ENCODE assay signal across 27 cellular contexts in the genomic region with DNA sequence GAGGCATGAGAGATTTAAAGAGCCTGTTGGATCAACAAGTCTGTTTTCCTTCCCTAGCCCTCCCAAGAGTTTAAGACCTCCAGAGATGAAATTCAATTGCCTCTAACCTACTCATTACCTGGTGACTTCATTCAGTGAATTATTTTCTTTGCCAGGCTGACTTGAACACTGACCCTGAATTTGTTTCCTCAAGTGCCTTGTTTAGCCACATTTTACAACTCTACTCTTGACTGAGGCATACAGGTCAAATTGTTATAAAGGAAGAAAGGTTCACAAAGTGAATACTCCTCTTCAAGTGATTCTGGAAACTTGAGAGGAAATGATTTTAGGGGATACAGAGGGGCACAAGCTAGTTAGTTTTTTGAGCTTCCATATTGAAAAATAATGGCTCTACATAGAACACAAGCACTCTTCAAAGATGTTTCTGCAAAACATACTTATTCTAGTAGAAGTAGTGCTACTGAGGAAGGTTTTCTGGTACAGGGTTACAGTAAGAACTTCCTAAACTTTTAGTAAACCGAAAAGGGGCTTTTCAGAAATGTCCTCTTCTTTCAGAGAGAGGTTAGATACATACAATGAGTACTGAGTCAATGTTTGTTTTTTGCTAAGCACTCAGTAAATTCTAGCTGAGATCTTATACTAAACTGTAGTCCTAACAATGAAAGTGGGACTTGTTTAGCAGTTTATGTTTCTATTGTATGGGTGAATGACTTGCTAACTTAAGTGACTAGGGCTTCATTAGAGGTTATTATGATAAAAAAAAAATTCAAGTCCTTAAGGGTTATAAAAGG.
"Had no signal": no experiment of that assay in that cellular context is flagged by ENCODE, and none has a peak within 500 bp of the region (broad histone marks: within the 10 kb centered on the region; RNA-seq: fewer than 3 reads in every experiment).

No MANE protein-coding gene starts in this region.

- H3K9me3 ChIP-seq: heart left ventricle, lower lobe of right lung, ovary, right lobe of liver had no signal

- ATAC-seq: activated CD4-positive, CD25-positive, alpha-beta regulatory T cell treated with anti-CD3 and anti-CD28 coated beads, Interleukin-2, amount 50 U/mL, for 24 hours; activated CD8-positive, alpha-beta memory T cell treated with anti-CD3 and anti-CD28 coated beads, Interleukin-2, amount 10 ng/mL, durations not matched to agents 7 days and 5 days; activated CD8-positive, alpha-beta T cell treated with anti-CD3 and anti-CD28 coated beads, Interleukin-2, amount 10 ng/mL, durations not matched to agents 7 days and 5 days; activated naive CD8-positive, alpha-beta T cell treated with anti-CD3 and anti-CD28 coated beads, Interleukin-2, amount 50 U/mL, for 24 hours; esophagus mucosa; foreskin keratinocyte; heart left ventricle; left lobe of liver; right lobe of liver; stimulated activated naive CD8-positive, alpha-beta T cell treated with anti-CD3 and anti-CD28 coated beads, Interleukin-15, amount 100 ng/mL, for 72 hours had no signal

- H3K4me3 ChIP-seq: heart left ventricle, lower lobe of right lung, ovary, right lobe of liver had no signal

- H3K27ac Mint-ChIP-seq: activated CD4-positive, alpha-beta T cell treated with anti-CD3 and anti-CD28 coated beads, Interleukin-2, amount 10 ng/mL, durations not matched to agents 24 days and 14 days; activated CD8-positive, alpha-beta memory T cell treated with anti-CD3 and anti-CD28 coated beads, Interleukin-2, amount 10 ng/mL, durations not matched to agents 7 days and 5 days; activated CD8-positive, alpha-beta T cell treated with anti-CD3 and anti-CD28 coated beads, Interleukin-2, amount 10 ng/mL, durations not matched to agents 7 days and 5 days; activated naive CD4-positive, alpha-beta T cell treated with anti-CD3 and anti-CD28 coated beads, Interleukin-2, amount 50 U/mL, for 24 hours; activated naive CD8-positive, alpha-beta T cell treated with anti-CD3 and anti-CD28 coated beads, Interleukin-2, amount 50 U/mL, for 24 hours; endodermal cell; progenitor cell of endocrine pancreas; stimulated activated naive CD8-positive, alpha-beta T cell treated with anti-CD3 and anti-CD28 coated beads, Interleukin-15, amount 100 ng/mL, for 72 hours; type B pancreatic cell had no signal

- H3K27ac ChIP-seq: foreskin keratinocyte, heart left ventricle, lower lobe of right lung, ovary, right lobe of liver, WERI-Rb-1 had no signal

- H3K27me3 Mint-ChIP-seq: activated CD4-positive, alpha-beta T cell treated with anti-CD3 and anti-CD28 coated beads, Interleukin-2, amount 10 ng/mL, durations not matched to agents 24 days and 14 days; activated CD8-positive, alpha-beta memory T cell treated with anti-CD3 and anti-CD28 coated beads, Interleukin-2, amount 10 ng/mL, durations not matched to agents 7 days and 5 days; activated naive CD4-positive, alpha-beta T cell treated with anti-CD3 and anti-CD28 coated beads, Interleukin-2, amount 50 U/mL, for 24 hours; activated naive CD8-positive, alpha-beta T cell treated with anti-CD3 and anti-CD28 coated beads, Interleukin-2, amount 50 U/mL, for 24 hours; stimulated activated naive CD8-positive, alpha-beta T cell treated with anti-CD3 and anti-CD28 coated beads, Interleukin-15, amount 100 ng/mL, for 72 hours had no signal

- H3K36me3 ChIP-seq: heart left ventricle, lower lobe of right lung, ovary, right lobe of liver, WERI-Rb-1 had no signal

- H3K4me3 Mint-ChIP-seq: activated CD4-positive, alpha-beta T cell treated with anti-CD3 and anti-CD28 coated beads, Interleukin-2, amount 10 ng/mL, durations not matched to agents 24 days and 14 days; activated CD8-positive, alpha-beta memory T cell treated with anti-CD3 and anti-CD28 coated beads, Interleukin-2, amount 10 ng/mL, durations not matched to agents 7 days and 5 days; activated CD8-positive, alpha-beta T cell treated with anti-CD3 and anti-CD28 coated beads, Interleukin-2, amount 10 ng/mL, durations not matched to agents 7 days and 5 days; activated naive CD4-positive, alpha-beta T cell treated with anti-CD3 and anti-CD28 coated beads, Interleukin-2, amount 50 U/mL, for 24 hours; activated naive CD8-positive, alpha-beta T cell treated with anti-CD3 and anti-CD28 coated beads, Interleukin-2, amount 50 U/mL, for 24 hours; endodermal cell; immature natural killer cell; stimulated activated naive CD8-positive, alpha-beta T cell treated with anti-CD3 and anti-CD28 coated beads, Interleukin-15, amount 100 ng/mL, for 72 hours; type B pancreatic cell had no signal

- H3K36me3 Mint-ChIP-seq: type B pancreatic cell had no signal

- DNase-seq: activated CD4-positive, alpha-beta T cell treated with anti-CD3 and anti-CD28 coated beads, Interleukin-2, amount 10 ng/mL, durations not matched to agents 24 days and 14 days; activated CD8-positive, alpha-beta memory T cell treated with anti-CD3 and anti-CD28 coated beads, Interleukin-2, amount 10 ng/mL, durations not matched to agents 7 days and 5 days; activated CD8-positive, alpha-beta T cell treated with anti-CD3 and anti-CD28 coated beads, Interleukin-2, amount 10 ng/mL, durations not matched to agents 7 days and 5 days; activated naive CD8-positive, alpha-beta T cell treated with anti-CD3 and anti-CD28 coated beads, Interleukin-2, amount 50 U/mL, for 24 hours; amygdala; central memory CD4-positive, alpha-beta T cell; endodermal cell; foreskin keratinocyte; heart left ventricle; hypothalamus; immature natural killer cell; kidney; lower lobe of right lung; mesendoderm; ovary; right lobe of liver; stimulated activated CD4-positive, alpha-beta T cell treated with anti-CD3 and anti-CD28 coated beads, Interleukin-2, amount 100 ng/mL, for 48 hours; stimulated activated naive CD8-positive, alpha-beta T cell treated with anti-CD3 and anti-CD28 coated beads, Interleukin-15, amount 100 ng/mL, for 72 hours; substantia nigra; T1000; WERI-Rb-1 had no signal

- H3K9me3 Mint-ChIP-seq: endodermal cell had no signal

- H3K27me3 ChIP-seq: heart left ventricle, ovary, right lobe of liver had no signal

- H3K4me1 ChIP-seq: foreskin keratinocyte, right lobe of liver had no signal
